ENCODE assay signal across 8 cellular contexts in the genomic region with DNA sequence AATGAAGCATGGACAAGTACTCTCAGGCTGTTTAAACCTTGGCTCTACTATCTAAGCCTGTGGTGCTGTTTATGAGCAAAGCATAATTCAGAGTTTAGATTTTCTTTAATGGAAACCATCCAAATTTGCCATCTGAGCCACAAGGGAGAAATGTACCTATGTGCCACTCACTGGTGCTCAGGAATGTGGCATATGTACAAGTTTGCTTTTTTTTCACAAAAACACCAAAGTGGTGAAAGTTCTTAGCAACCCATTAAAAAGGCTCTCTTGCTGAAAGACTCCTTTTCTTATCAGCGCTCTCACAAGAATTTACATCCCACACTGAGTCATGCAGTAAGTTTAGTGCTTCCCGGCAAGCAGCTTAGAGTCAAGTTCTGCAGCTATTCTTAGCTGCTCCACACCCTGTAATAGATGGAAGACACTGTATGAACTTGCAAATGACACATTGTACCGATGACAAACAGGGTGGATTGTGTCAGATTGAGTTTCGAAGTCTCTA. TPM values are rescaled to one million over a fixed set of nuclear protein-coding genes. Genes with fewer than 3 reads are reported as not detected.
DNase-seq lines count a peak whose midpoint lies in the region; ATAC-seq and TF ChIP-seq lines count a peak whose summit lies in the region.
"Had no signal": no experiment of that assay in that cellular context is flagged by ENCODE, and none has a peak within 500 bp of the region (broad histone marks: within the 10 kb centered on the region; RNA-seq: fewer than 3 reads in every experiment).

No MANE protein-coding gene starts in this region.

- TF ChIP-seq POLR2A in transverse colon (IDR thresholded peaks at IDR 0.05) (no peak), vagina (IDR thresholded peaks at IDR 0.05) (no peak)

- DNase-seq in brain microvascular endothelial cell: peak; percentile 90
- DNase-seq in kidney epithelial cell (ENCODE audit: low read depth): peak; percentile 60
- DNase-seq in transverse colon: peak; percentile 63
- DNase-seq in vagina (ENCODE audit: extremely low spot score in 2 of 2): no peak
- no peak for DNase-seq in medulla oblongata (ENCODE audit: extremely low spot score)
- DNase-seq: posterior cingulate gyrus had no signal

- H3K4me3 ChIP-seq in HUES48 (ENCODE audit: low read depth, low read length) (no peak overlapping the region), brain microvascular endothelial cell (ENCODE audit: low read depth, low read length) (no peak overlapping the region), kidney epithelial cell (ENCODE audit: low read depth, low read length) (no peak overlapping the region), transverse colon (peak overlapping the region in 1 of 4 donors; percentile 21), vagina (no peak overlapping the region)

- H3K4me1 ChIP-seq in HUES48 (ENCODE audit: control insufficient read depth, insufficient read depth, low read length) (peaks cover 6% of the 10 kb centered on the region; the same call in 1 of the 2 replicates), transverse colon (peaks cover 0 to 36% (median 11%) of the 10 kb centered on the region in 4 donors), vagina (no peaks in the 10 kb centered on the region)

- in situ Hi-C loops in brain microvascular endothelial cell (cut with HindIII; ENCODE audit: low pct_ligation_motif_present, low sequenced_read_pairs) (no loop called here), transverse colon (cut with MboI; ENCODE audit: low pct_ligation_motif_present in 1 of 4, low pct_unique_long_range_greater_than_20kb in 1 of 4, low sequenced_read_pairs in 3 of 4) (no loop called here)

- WGBS in transverse colon (ENCODE audit: low coverage in 1 of 2), 2 donors: 23% methylated on average over 4 of the region's 4 CpGs; no CpG with 5 or more reads in 1 of the 2 donors

- TF ChIP-seq EP300 in transverse colon (IDR thresholded peaks at IDR 0.05; ENCODE audit: low read depth): peak; percentile 11

- H3K9me3 ChIP-seq in HUES48 (ENCODE audit: control insufficient read depth, insufficient read depth, low read length): no peaks in the 10 kb centered on the region
- no peaks in the 10 kb centered on the region for H3K9me3 ChIP-seq in transverse colon
- H3K9me3 ChIP-seq in vagina: no peaks in the 10 kb centered on the region

- TF ChIP-seq CTCF in brain microvascular endothelial cell (IDR thresholded peaks at IDR 0.05; ENCODE audit: low read depth, low read length, missing control alignments) (no peak), kidney epithelial cell (IDR thresholded peaks at IDR 0.05; ENCODE audit: insufficient read depth, low read length, poor library complexity, severe bottlenecking) (no peak), transverse colon (IDR thresholded peaks at IDR 0.05) (no peak), vagina (IDR thresholded peaks at IDR 0.05) (no peak)

- intact Hi-C loops in transverse colon (cut with DNase I; ENCODE audit: low total_unique reads): no loop called here
- intact Hi-C loops in vagina (cut with DNase I): no loop called here

- peak overlapping the region; percentile 42 for H3K27ac ChIP-seq in HUES48 (ENCODE audit: low read depth, low read length)
- H3K27ac ChIP-seq in brain microvascular endothelial cell: peak overlapping the region; percentile 46
- peak overlapping the region; percentile 55 to 75 (median 64) for H3K27ac ChIP-seq in transverse colon
- H3K27ac ChIP-seq in vagina: no peak overlapping the region

- no peaks in the 10 kb centered on the region for H3K27me3 ChIP-seq in HUES48 (ENCODE audit: control insufficient read depth, insufficient read depth, low read length)
- no peaks in the 10 kb centered on the region for H3K27me3 ChIP-seq in brain microvascular endothelial cell (replicated peaks)
- H3K27me3 ChIP-seq in kidney epithelial cell (ENCODE audit: control insufficient read depth, insufficient read depth, low read length): no peaks in the 10 kb centered on the region
- H3K27me3 ChIP-seq in transverse colon: no peaks in the 10 kb centered on the region
- H3K27me3 ChIP-seq in vagina: no peaks in the 10 kb centered on the region

- ATAC-seq in GM21529 (IDR thresholded peaks at IDR 0.05; ENCODE audit: unreplicated experiment): no peak

- no peaks in the 10 kb centered on the region for H3K36me3 ChIP-seq in HUES48 (ENCODE audit: control insufficient read depth, insufficient read depth, low read length)
- no peaks in the 10 kb centered on the region for H3K36me3 ChIP-seq in brain microvascular endothelial cell (replicated peaks)
- H3K36me3 ChIP-seq in kidney epithelial cell (ENCODE audit: control insufficient read depth, insufficient read depth, low read length): no peaks in the 10 kb centered on the region
- H3K36me3 ChIP-seq in transverse colon: no peaks in the 10 kb centered on the region
- no peaks in the 10 kb centered on the region for H3K36me3 ChIP-seq in vagina

- no peak overlapping the region for H3K9ac ChIP-seq in HUES48 (ENCODE audit: low read depth, low read length)

RNA-seq across cellular contexts. Expression of gene MLIP, which starts 57.3 kb away (rescaled TPM):
- not detected in 2 replicates for total RNA-seq in kidney epithelial cell
- total RNA-seq in transverse colon: 1 to 10 TPM in 1 of 4 donors, under 1 TPM in 1, not detected in 2; 0.64 to 4.0 TPM
- not detected for total RNA-seq in vagina

Comparison
In these comparisons a context has a peak if more than half of its experiments do, and no peak if none do; other contexts are left out.
1. DNase-seq: peak in brain microvascular endothelial cell (single experiment), kidney epithelial cell (single experiment) and transverse colon (single experiment); none in vagina (0 of 2) and medulla oblongata (single experiment).